ENCODE assay signal across 25 cellular contexts in genomic region chr15:31245135-31245689, GRCh38.
"Had no signal": no experiment of that assay in that cellular context is flagged by ENCODE, and none has a peak within 500 bp of the region (broad histone marks: within the 10 kb centered on the region; RNA-seq: fewer than 3 reads in every experiment).

No MANE protein-coding gene starts in this region.

- H3K36me3 Mint-ChIP-seq: mesothelial cell of epicardium, natural killer cell, T-cell had no signal

- H3K4me3 ChIP-seq: ovary, skin epidermis, tibial nerve had no signal

- H3K27me3 Mint-ChIP-seq: activated CD8-positive, alpha-beta T cell treated with anti-CD3 and anti-CD28 coated beads for 36 hours; stimulated activated naive CD8-positive, alpha-beta T cell treated with anti-CD3 and anti-CD28 coated beads, Interleukin-15, amount 100 ng/mL, for 72 hours; T-cell had no signal

- H3K27ac ChIP-seq: ovary, skin epidermis, tibial nerve, WERI-Rb-1 had no signal

- H3K4me1 Mint-ChIP-seq: mesothelial cell of epicardium had no signal

- H3K4me1 ChIP-seq: tibial nerve had no signal

- H3K4me3 Mint-ChIP-seq: activated CD4-positive, alpha-beta T cell treated with anti-CD3 and anti-CD28 coated beads, Interleukin-2, amount 10 ng/mL, durations not matched to agents 7 days and 5 days; activated CD8-positive, alpha-beta T cell treated with anti-CD3 and anti-CD28 coated beads for 36 hours; dendritic cell treated with granulocyte-macrophage colony-stimulating factor and Interleukin-4, amounts not matched to agents 40 ng/mL and 50 ng/mL, for 4 days; mesothelial cell of epicardium; natural killer cell; stimulated activated naive CD8-positive, alpha-beta T cell treated with anti-CD3 and anti-CD28 coated beads, Interleukin-15, amount 100 ng/mL, for 72 hours; T-cell had no signal

- H3K27ac Mint-ChIP-seq: activated CD4-positive, alpha-beta T cell treated with anti-CD3 and anti-CD28 coated beads, Interleukin-2, amount 10 ng/mL, durations not matched to agents 7 days and 5 days; activated CD8-positive, alpha-beta T cell treated with anti-CD3 and anti-CD28 coated beads for 36 hours; dendritic cell treated with granulocyte-macrophage colony-stimulating factor and Interleukin-4, amounts not matched to agents 40 ng/mL and 50 ng/mL, for 4 days; mesothelial cell of epicardium; natural killer cell; T-cell had no signal

- H3K9me3 Mint-ChIP-seq: activated CD8-positive, alpha-beta T cell treated with anti-CD3 and anti-CD28 coated beads for 36 hours; dendritic cell treated with granulocyte-macrophage colony-stimulating factor and Interleukin-4, amounts not matched to agents 40 ng/mL and 50 ng/mL, for 4 days; mesothelial cell of epicardium; natural killer cell; stimulated activated naive CD8-positive, alpha-beta T cell treated with anti-CD3 and anti-CD28 coated beads, Interleukin-15, amount 100 ng/mL, for 72 hours; T-cell had no signal

- FAIRE-seq: astrocyte, endometrium, TTC549, urothelium cell line had no signal

- H3K9me3 ChIP-seq: ovary, tibial nerve had no signal

- ATAC-seq: activated CD8-positive, alpha-beta T cell treated with anti-CD3 and anti-CD28 coated beads for 36 hours; activated naive CD4-positive, alpha-beta T cell treated with anti-CD3 and anti-CD28 coated beads, Interleukin-2, amount 50 U/mL, for 72 hours; left ventricle myocardium superior; natural killer cell; right cardiac atrium; stimulated activated naive CD8-positive, alpha-beta T cell treated with anti-CD3 and anti-CD28 coated beads, Interleukin-15, amount 100 ng/mL, for 72 hours; T-cell had no signal

- DNase-seq: activated CD4-positive, alpha-beta T cell treated with anti-CD3 and anti-CD28 coated beads, Interleukin-2, amount 10 ng/mL, durations not matched to agents 7 days and 5 days; activated CD8-positive, alpha-beta T cell treated with anti-CD3 and anti-CD28 coated beads for 36 hours; activated gamma-delta T cell treated with Interleukin-2 at 50 U/mL for 16 hours; effector CD4-positive, alpha-beta T cell; foreskin melanocyte; glutamatergic neuron; hippocampal formation; left ventricle myocardium superior; mammary epithelial cell; natural killer cell; stimulated activated CD4-positive, alpha-beta T cell treated with anti-CD3 and anti-CD28 coated beads, Interleukin-1b, Interleukin-23, amount 100 ng/mL, for 48 hours; stimulated activated naive CD8-positive, alpha-beta T cell treated with anti-CD3 and anti-CD28 coated beads, Interleukin-15, amount 100 ng/mL, for 72 hours; T-cell; WERI-Rb-1 had no signal

- H3K36me3 ChIP-seq: ovary, tibial nerve, WERI-Rb-1 had no signal

- H3K27me3 ChIP-seq: ovary, tibial nerve had no signal
